Comparison of ENCODE assay signal across 34 cellular contexts in the genomic region with DNA sequence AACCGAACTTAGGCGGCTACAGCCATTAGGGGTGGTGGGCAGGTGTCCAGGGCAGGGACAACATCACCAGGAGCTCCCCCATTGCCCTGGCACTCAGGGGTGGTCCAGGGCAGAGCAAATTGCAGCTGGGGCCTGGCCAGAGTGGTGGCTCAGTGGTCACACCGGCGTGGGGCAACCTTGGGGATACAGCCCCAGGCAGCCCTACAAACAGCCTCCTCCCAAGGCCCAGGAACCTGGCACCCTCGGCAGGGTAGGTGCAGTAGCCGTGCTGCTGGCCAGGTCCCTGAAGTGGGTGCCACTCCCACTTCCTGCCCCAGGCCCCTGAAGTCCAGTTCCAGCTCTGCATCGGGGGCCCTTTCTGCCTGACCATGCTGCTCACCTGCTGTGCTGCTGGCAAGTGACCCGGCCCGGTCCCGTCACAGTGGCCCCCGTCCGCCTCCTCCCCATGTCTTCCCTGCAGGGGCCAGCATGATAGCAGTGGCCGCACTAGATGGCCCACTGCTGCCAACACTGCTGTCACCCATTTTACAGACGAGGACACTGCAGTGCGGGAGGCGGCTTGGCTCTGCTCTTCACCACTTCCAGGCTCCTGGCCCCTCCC.
"Had no signal": no experiment of that assay in that cellular context is flagged by ENCODE, and none has a peak within 500 bp of the region (broad histone marks: within the 10 kb centered on the region; RNA-seq: fewer than 3 reads in every experiment).

No MANE protein-coding gene starts in this region.

- H3K27me3 ChIP-seq: ascending aorta, cardiac muscle cell had no signal

- H3K36me3 ChIP-seq: ascending aorta, cardiac muscle cell had no signal

- DNase-seq: activated B cell treated with CpG ODN at 0.5 μM for 24 hours; activated CD4-positive, alpha-beta memory T cell treated with anti-CD3 and anti-CD28 coated beads, Interleukin-2, amount 10 ng/mL, durations not matched to agents 7 days and 5 days; activated CD4-positive, alpha-beta T cell treated with anti-CD3 and anti-CD28 coated beads for 4 hours; activated CD4-positive, alpha-beta T cell treated with anti-CD3 and anti-CD28 coated beads, Interleukin-2, amount 10 ng/mL, durations not matched to agents 7 days and 5 days; activated CD4-positive, alpha-beta T cell treated with anti-CD3 and anti-CD28 coated beads, Interleukin-2, amount 50 U/mL, for 4 hours; activated CD4-positive, CD25-positive, alpha-beta regulatory T cell treated with anti-CD3 and anti-CD28 coated beads, Interleukin-2, amount 50 U/mL, for 72 hours; activated CD8-positive, alpha-beta memory T cell treated with anti-CD3 and anti-CD28 coated beads, Interleukin-2, amount 50 U/mL, for 4 hours; activated CD8-positive, alpha-beta T cell treated with anti-CD3 and anti-CD28 coated beads, Interleukin-2, amount 10 ng/mL, durations not matched to agents 7 days and 5 days; activated effector memory CD4-positive, alpha-beta T cell treated with Interleukin-2 at 50 U/mL for 16 hours; activated gamma-delta T cell; activated naive CD4-positive, alpha-beta T cell treated with anti-CD3 and anti-CD28 coated beads, Interleukin-2, amount 10 ng/mL, durations not matched to agents 7 days and 5 days; activated naive CD4-positive, alpha-beta T cell treated with Interleukin-2 at 50 U/mL for 16 hours; activated naive CD8-positive, alpha-beta T cell treated with anti-CD3 and anti-CD28 coated beads, Interleukin-2, amount 10 ng/mL, durations not matched to agents 7 days and 5 days; activated naive CD8-positive, alpha-beta T cell treated with anti-CD3 and anti-CD28 coated beads, Interleukin-2, amount 50 U/mL, for 24 hours; activated T-cell treated with anti-CD3 and anti-CD28 coated beads, Interleukin-2, amount 50 U/mL, for 24 hours; activated T-cell treated with anti-CD3 and anti-CD28 coated beads, Interleukin-2, amount 50 U/mL, for 48 hours; amygdala; anterior cingulate cortex; caudate nucleus; cerebellar nuclear complex; SW 1271; T-helper 1 cell; T-helper 2 cell; T-helper 9 cell had no signal

- H3K36me3 Mint-ChIP-seq: activated naive CD4-positive, alpha-beta T cell treated with anti-CD3 and anti-CD28 coated beads, Interleukin-2, amount 10 ng/mL, durations not matched to agents 7 days and 5 days; activated naive CD4-positive, alpha-beta T cell treated with anti-CD3 and anti-CD28 coated beads, Interleukin-2, amount 50 U/mL, for 24 hours; activated naive CD8-positive, alpha-beta T cell; activated naive CD8-positive, alpha-beta T cell treated with anti-CD3 and anti-CD28 coated beads, Interleukin-2, amount 10 ng/mL, durations not matched to agents 7 days and 5 days; brain had no signal

- H3K9me3 ChIP-seq: ascending aorta had no signal

- H3K4me1 Mint-ChIP-seq: activated B cell treated with CpG ODN at 0.5 μM for 24 hours; activated CD4-positive, alpha-beta T cell treated with anti-CD3 and anti-CD28 coated beads, Interleukin-2, amount 10 ng/mL, durations not matched to agents 7 days and 5 days; activated naive CD4-positive, alpha-beta T cell treated with anti-CD3 and anti-CD28 coated beads, Interleukin-2, amount 50 U/mL, for 24 hours; activated naive CD8-positive, alpha-beta T cell treated with anti-CD3 and anti-CD28 coated beads, Interleukin-2, amount 50 U/mL, for 24 hours; central memory CD8-positive, alpha-beta T cell had no signal

- H3K27me3 Mint-ChIP-seq: activated CD4-positive, alpha-beta memory T cell treated with anti-CD3 and anti-CD28 coated beads, Interleukin-2, amount 10 ng/mL, durations not matched to agents 7 days and 5 days; activated CD4-positive, alpha-beta T cell treated with anti-CD3 and anti-CD28 coated beads, Interleukin-2, amount 10 ng/mL, durations not matched to agents 7 days and 5 days; activated naive CD4-positive, alpha-beta T cell treated with anti-CD3 and anti-CD28 coated beads, Interleukin-2, amount 10 ng/mL, durations not matched to agents 7 days and 5 days; activated naive CD8-positive, alpha-beta T cell treated with anti-CD3 and anti-CD28 coated beads, Interleukin-2, amount 50 U/mL, for 24 hours had no signal

- H3K4me3 ChIP-seq: ascending aorta, cardiac muscle cell had no signal

- H3K27ac Mint-ChIP-seq: activated B cell treated with CpG ODN at 0.5 μM for 24 hours; activated CD4-positive, alpha-beta memory T cell treated with anti-CD3 and anti-CD28 coated beads, Interleukin-2, amount 10 ng/mL, durations not matched to agents 7 days and 5 days; activated CD4-positive, alpha-beta T cell treated with anti-CD3 and anti-CD28 coated beads, Interleukin-2, amount 10 ng/mL, durations not matched to agents 7 days and 5 days; activated CD8-positive, alpha-beta T cell treated with anti-CD3 and anti-CD28 coated beads, Interleukin-2, amount 10 ng/mL, durations not matched to agents 7 days and 5 days; activated naive CD4-positive, alpha-beta T cell treated with anti-CD3 and anti-CD28 coated beads, Interleukin-2, amount 10 ng/mL, durations not matched to agents 7 days and 5 days; activated naive CD4-positive, alpha-beta T cell treated with anti-CD3 and anti-CD28 coated beads, Interleukin-2, amount 50 U/mL, for 24 hours; activated naive CD8-positive, alpha-beta T cell; activated naive CD8-positive, alpha-beta T cell treated with anti-CD3 and anti-CD28 coated beads, Interleukin-2, amount 10 ng/mL, durations not matched to agents 7 days and 5 days; activated naive CD8-positive, alpha-beta T cell treated with anti-CD3 and anti-CD28 coated beads, Interleukin-2, amount 50 U/mL, for 24 hours; activated T-cell treated with anti-CD3 and anti-CD28 coated beads, Interleukin-2, amount 50 U/mL, for 24 hours; activated T-helper 2 cell treated with anti-CD3 and anti-CD28 coated beads, Interferon-gamma antibody, Interleukin-2, Interleukin-4, amounts not matched to agents 10 μg/mL and 5 μg/mL and 100 μg/mL, durations not matched to agents 14 hours and 24 hours and 36 hours; brain; T-helper 1 cell treated with Interleukin-12 subunit alpha and Interleukin-12 subunit beta and Interleukin-4 antibody, amounts not matched to agents 30 μg/mL and 1 μg/mL, for 36 hours; T-helper 2 cell treated with Interferon-gamma antibody and Interleukin-4, amounts not matched to agents 5 μg/mL and 100 μg/mL, for 36 hours had no signal

- H3K4me3 Mint-ChIP-seq: activated B cell treated with CpG ODN at 0.5 μM for 24 hours; activated CD4-positive, alpha-beta memory T cell treated with anti-CD3 and anti-CD28 coated beads, Interleukin-2, amount 10 ng/mL, durations not matched to agents 7 days and 5 days; activated CD4-positive, alpha-beta T cell treated with anti-CD3 and anti-CD28 coated beads, Interleukin-2, amount 10 ng/mL, durations not matched to agents 7 days and 5 days; activated CD8-positive, alpha-beta T cell treated with anti-CD3 and anti-CD28 coated beads, Interleukin-2, amount 10 ng/mL, durations not matched to agents 7 days and 5 days; activated naive CD4-positive, alpha-beta T cell treated with anti-CD3 and anti-CD28 coated beads, Interleukin-2, amount 10 ng/mL, durations not matched to agents 7 days and 5 days; activated naive CD4-positive, alpha-beta T cell treated with anti-CD3 and anti-CD28 coated beads, Interleukin-2, amount 50 U/mL, for 24 hours; activated naive CD8-positive, alpha-beta T cell; activated naive CD8-positive, alpha-beta T cell treated with anti-CD3 and anti-CD28 coated beads, Interleukin-2, amount 10 ng/mL, durations not matched to agents 7 days and 5 days; activated naive CD8-positive, alpha-beta T cell treated with anti-CD3 and anti-CD28 coated beads, Interleukin-2, amount 50 U/mL, for 24 hours; activated T-cell treated with anti-CD3 and anti-CD28 coated beads, Interleukin-2, amount 50 U/mL, for 24 hours; brain; central memory CD8-positive, alpha-beta T cell; T-helper 1 cell treated with Interleukin-12 subunit alpha and Interleukin-12 subunit beta and Interleukin-4 antibody, amounts not matched to agents 30 μg/mL and 1 μg/mL, for 36 hours; T-helper 2 cell treated with Interferon-gamma antibody and Interleukin-4, amounts not matched to agents 5 μg/mL and 100 μg/mL, for 36 hours had no signal

- H3K9me3 Mint-ChIP-seq: activated B cell treated with CpG ODN at 0.5 μM for 24 hours; activated CD4-positive, alpha-beta memory T cell treated with anti-CD3 and anti-CD28 coated beads, Interleukin-2, amount 10 ng/mL, durations not matched to agents 7 days and 5 days; activated CD4-positive, alpha-beta T cell treated with anti-CD3 and anti-CD28 coated beads, Interleukin-2, amount 10 ng/mL, durations not matched to agents 7 days and 5 days; activated naive CD4-positive, alpha-beta T cell treated with anti-CD3 and anti-CD28 coated beads, Interleukin-2, amount 10 ng/mL, durations not matched to agents 7 days and 5 days; activated naive CD4-positive, alpha-beta T cell treated with anti-CD3 and anti-CD28 coated beads, Interleukin-2, amount 50 U/mL, for 24 hours; activated naive CD8-positive, alpha-beta T cell treated with anti-CD3 and anti-CD28 coated beads, Interleukin-2, amount 10 ng/mL, durations not matched to agents 7 days and 5 days; activated naive CD8-positive, alpha-beta T cell treated with anti-CD3 and anti-CD28 coated beads, Interleukin-2, amount 50 U/mL, for 24 hours; activated T-cell treated with anti-CD3 and anti-CD28 coated beads, Interleukin-2, amount 50 U/mL, for 24 hours; activated T-helper 2 cell treated with anti-CD3 and anti-CD28 coated beads, Interferon-gamma antibody, Interleukin-2, Interleukin-4, amounts not matched to agents 10 μg/mL and 5 μg/mL and 100 μg/mL, durations not matched to agents 14 hours and 24 hours and 36 hours; central memory CD8-positive, alpha-beta T cell; T-helper 1 cell treated with Interleukin-12 subunit alpha and Interleukin-12 subunit beta and Interleukin-4 antibody, amounts not matched to agents 30 μg/mL and 1 μg/mL, for 36 hours; T-helper 2 cell treated with Interferon-gamma antibody and Interleukin-4, amounts not matched to agents 5 μg/mL and 100 μg/mL, for 36 hours had no signal

- H3K27ac ChIP-seq: ascending aorta, cardiac muscle cell, VCaP had no signal

- ATAC-seq: activated CD8-positive, alpha-beta T cell treated with anti-CD3 and anti-CD28 coated beads, Interleukin-2, amount 10 ng/mL, durations not matched to agents 7 days and 5 days; activated naive CD8-positive, alpha-beta T cell treated with anti-CD3 and anti-CD28 coated beads, Interleukin-2, amount 50 U/mL, for 24 hours had no signal

- H3K4me1 ChIP-seq: ascending aorta had no signal
